Comparison of ENCODE assay signal across 16 cellular contexts in genomic region chr2:240407090-240407489, GRCh38. TPM values are rescaled to one million over a fixed set of nuclear protein-coding genes. Genes with fewer than 3 reads are reported as not detected.
DNase-seq lines count a peak whose midpoint lies in the region; ATAC-seq and TF ChIP-seq lines count a peak whose summit lies in the region.
"Had no signal": no experiment of that assay in that cellular context is flagged by ENCODE, and none has a peak within 500 bp of the region (broad histone marks: within the 10 kb centered on the region; RNA-seq: fewer than 3 reads in every experiment).

No MANE protein-coding gene starts in this region.

- no peaks in the 10 kb centered on the region for H3K36me3 Mint-ChIP-seq in activated T-cell treated with anti-CD3 and anti-CD28 coated beads, Interleukin-2, amount 50 U/mL, for 24 hours (ENCODE audit: low read depth)
- H3K36me3 Mint-ChIP-seq: CD8-positive, alpha-beta T cell had no signal

- no peaks in the 10 kb centered on the region for H3K27me3 Mint-ChIP-seq in activated T-cell treated with anti-CD3 and anti-CD28 coated beads, Interleukin-2, amount 50 U/mL, for 24 hours

- DNase-seq in activated T-cell treated with anti-CD3 and anti-CD28 coated beads, Interleukin-2, amount 50 U/mL, for 24 hours: peak; percentile 9
- no peak for DNase-seq in activated T-cell treated with anti-CD3 and anti-CD28 coated beads, Interleukin-2, amount 50 U/mL, for 1 hour
- peak; percentile 19 for DNase-seq in coronary artery (ENCODE audit: low spot score)
- DNase-seq in mesenteric fat pad (ENCODE audit: low spot score): peak; percentile 62
- DNase-seq in tibial artery: peak; percentile 6 to 41
- no peak for DNase-seq in hepatic stellate cell (ENCODE audit: low spot score)
- no peak for DNase-seq in glomerular visceral epithelial cell (ENCODE audit: extremely low spot score)
- DNase-seq: 8988T; Calu3; CD8-positive, alpha-beta T cell; DMS79 treated with DMSO at 0.1 percent for 48 hours; GF-D8; H9 had no signal

- no peak for ATAC-seq in GM21390 (IDR thresholded peaks at IDR 0.05; ENCODE audit: unreplicated experiment)
- ATAC-seq: CD8-positive, alpha-beta T cell; HepG2 had no signal

- H3K4me3 ChIP-seq in coronary artery: no peak overlapping the region
- H3K4me3 ChIP-seq in tibial artery: no peak overlapping the region
- H3K4me3 ChIP-seq: BLaER1 had no signal

- H3K9me3 ChIP-seq in tibial artery: no peaks in the 10 kb centered on the region
- H3K9me3 ChIP-seq: BLaER1 had no signal

- H3K27ac ChIP-seq in coronary artery: no peak overlapping the region
- H3K27ac ChIP-seq in tibial artery: no peak overlapping the region
- H3K27ac ChIP-seq: BLaER1 had no signal

- H3K27ac Mint-ChIP-seq in activated T-cell treated with anti-CD3 and anti-CD28 coated beads, Interleukin-2, amount 50 U/mL, for 24 hours: no peak overlapping the region
- H3K27ac Mint-ChIP-seq: CD8-positive, alpha-beta T cell; H9 had no signal

- intact Hi-C loops in tibial artery (cut with DNase I; ENCODE audit: low total_unique reads): no loop called here

- H3K4me1 ChIP-seq in tibial artery: no peaks in the 10 kb centered on the region

- peaks cover 18% of the 10 kb centered on the region for H3K4me1 Mint-ChIP-seq in activated T-cell treated with anti-CD3 and anti-CD28 coated beads, Interleukin-2, amount 50 U/mL, for 24 hours (ENCODE audit: low read depth)

- TF ChIP-seq CTCF in coronary artery (IDR thresholded peaks at IDR 0.05) (no peak), tibial artery (IDR thresholded peaks at IDR 0.05) (no peak)

- H3K27me3 ChIP-seq in tibial artery: peaks cover 0 to 1% of the 10 kb centered on the region in 2 donors
- H3K27me3 ChIP-seq: BLaER1 had no signal

- H3K36me3 ChIP-seq in tibial artery: no peaks in the 10 kb centered on the region
- H3K36me3 ChIP-seq: BLaER1 had no signal

- no peak overlapping the region for H3K4me3 Mint-ChIP-seq in activated T-cell treated with anti-CD3 and anti-CD28 coated beads, Interleukin-2, amount 50 U/mL, for 24 hours
- H3K4me3 Mint-ChIP-seq: CD8-positive, alpha-beta T cell; H9 had no signal

- no peaks in the 10 kb centered on the region for H3K9me3 Mint-ChIP-seq in activated T-cell treated with anti-CD3 and anti-CD28 coated beads, Interleukin-2, amount 50 U/mL, for 24 hours
- H3K9me3 Mint-ChIP-seq: CD8-positive, alpha-beta T cell; H9 had no signal

RNA-seq across cellular contexts. Expression of gene GPC1, which starts 28.4 kb away (rescaled TPM):
- 82.5 TPM for total RNA-seq in mesenteric fat pad

Comparison
In these comparisons a context has a peak if more than half of its experiments do, and no peak if none do; other contexts are left out.
1. DNase-seq: peak in activated T-cell treated with anti-CD3 and anti-CD28 coated beads, Interleukin-2, amount 50 U/mL, for 24 hours (single experiment), coronary artery (single experiment), mesenteric fat pad (single experiment) and tibial artery (2 of 2); none in activated T-cell treated with anti-CD3 and anti-CD28 coated beads, Interleukin-2, amount 50 U/mL, for 1 hour (single experiment), hepatic stellate cell (single experiment) and glomerular visceral epithelial cell (single experiment).